In the genomic region with DNA sequence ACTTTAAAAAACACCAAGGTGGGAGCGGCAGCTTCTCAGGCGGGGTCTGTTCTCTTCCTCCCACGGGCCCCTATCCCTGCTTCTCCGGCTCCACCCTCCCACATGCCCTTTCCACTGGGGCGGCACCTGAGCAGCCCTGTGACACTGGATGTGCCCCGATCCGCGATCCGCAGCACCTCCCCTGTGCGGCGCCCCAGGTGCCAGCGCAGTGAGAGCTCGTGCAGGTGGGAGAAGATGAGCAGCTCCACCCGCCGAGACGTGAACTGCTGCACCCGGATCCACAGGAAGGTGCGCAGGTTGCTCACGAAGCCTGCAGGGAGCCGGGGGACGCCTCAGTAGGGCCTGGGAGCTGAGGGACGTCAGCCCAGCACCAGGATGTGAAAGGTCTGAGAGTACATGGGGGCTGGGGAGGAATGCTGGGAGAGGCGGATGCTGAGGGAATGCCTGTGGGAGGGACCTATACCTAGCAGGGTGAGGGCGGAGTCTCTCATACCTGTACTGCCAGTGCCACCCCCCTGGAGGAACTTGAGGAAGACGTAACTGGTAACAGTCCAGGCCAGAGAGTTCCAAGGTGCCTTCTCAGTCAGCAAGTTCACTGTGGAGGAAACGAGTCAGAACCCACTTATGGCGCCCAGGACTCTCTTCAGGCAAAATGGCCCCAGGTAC, we compare ENCODE assay signal across 20 cellular contexts. TPM values are rescaled to one million over a fixed set of nuclear protein-coding genes. Genes with fewer than 3 reads are reported as not detected.
DNase-seq lines count a peak whose midpoint lies in the region; ATAC-seq and TF ChIP-seq lines count a peak whose summit lies in the region.
"Had no signal": no experiment of that assay in that cellular context is flagged by ENCODE, and none has a peak within 500 bp of the region (broad histone marks: within the 10 kb centered on the region; RNA-seq: fewer than 3 reads in every experiment).

No MANE protein-coding gene starts in this region.

- no peak overlapping the region for H2BK12ac ChIP-seq in H9 (ENCODE audit: insufficient read length, low read depth, low read length)

- no peak for ATAC-seq in GM21528 (IDR thresholded peaks at IDR 0.05; ENCODE audit: low FRiP score, unreplicated experiment)
- ATAC-seq: lower lobe of right lung, sciatic nerve had no signal

- peak overlapping the region in 1 of 2 experiments; percentile 38; a peak in 2 of 5 replicates for H3K4me3 Mint-ChIP-seq in H9
- no peak overlapping the region for H3K4me3 Mint-ChIP-seq in dendritic cell treated with granulocyte-macrophage colony-stimulating factor and Interleukin-4, amounts not matched to agents 40 ng/mL and 50 ng/mL, for 4 days

- H3K27me3 ChIP-seq in H9 (ENCODE audit: insufficient read depth, low read length): no peaks in the 10 kb centered on the region
- H3K27me3 ChIP-seq: brain microvascular endothelial cell had no signal

- H2BK120ac ChIP-seq in H9 (ENCODE audit: low read depth, low read length, poor library complexity, severe bottlenecking): no peak overlapping the region

- no peak overlapping the region for H3K4me2 ChIP-seq in H9 (ENCODE audit: insufficient read depth, insufficient read length, low read length)

- no peak overlapping the region for H2AFZ ChIP-seq in H9 (ENCODE audit: low read length)

- intact Hi-C loops in dendritic cell treated with granulocyte-macrophage colony-stimulating factor and Interleukin-4, amounts not matched to agents 40 ng/mL and 50 ng/mL, for 4 days (cut with micrococcal nuclease): loop anchor here (5.0 kb wide), 1 partner anchor 36 kb away; the partner anchor contains the start of genes TUBA4A and TUBA4B

- H3K27ac Mint-ChIP-seq in H9: peak overlapping the region in 2 of 3 experiments; percentile 40 to 49; a peak in 1 of 7 replicates
- H3K27ac Mint-ChIP-seq in dendritic cell treated with granulocyte-macrophage colony-stimulating factor and Interleukin-4, amounts not matched to agents 40 ng/mL and 50 ng/mL, for 4 days: peak overlapping the region; percentile 61
- H3K27ac Mint-ChIP-seq: activated T-helper 2 cell treated with anti-CD3 and anti-CD28 coated beads, Interferon-gamma antibody, Interleukin-2, Interleukin-4, amounts not matched to agents 10 μg/mL and 5 μg/mL and 100 μg/mL, durations not matched to agents 14 hours and 24 hours and 36 hours had no signal

- DNase-seq in H9 (peak; percentile 57), mucosa of gallbladder (ENCODE audit: low spot score) (peak; percentile 53), islet precursor cell (no peak), NCI-H2227 (lab: John Stamatoyannopoulos, UW; ENCODE audit: unreplicated experiment) (no peak), NCI-H1092 (lab: John Stamatoyannopoulos, UW) (no peak)
- DNase-seq: ACHN; brain microvascular endothelial cell; CD4-positive, CD25-positive, alpha-beta regulatory T cell; DMS53; glutamatergic neuron; lower lobe of right lung; NCI-H1105 treated with DMSO at 0.1 percent for 48 hours; NCI-H2107; NCI-H524 treated with DMSO at 0.1 percent for 48 hours; occipital lobe had no signal

- no peak overlapping the region for H3K4ac ChIP-seq in H9 (ENCODE audit: low read depth, low read length)

- H3K23me2 ChIP-seq in H9 (ENCODE audit: insufficient read length, low read depth, low read length, poor library complexity, severe bottlenecking): peaks cover 7% of the 10 kb centered on the region

- no peak overlapping the region for H3K56ac ChIP-seq in H9 (ENCODE audit: insufficient read length, low read depth, low read length)

- no peak overlapping the region for H4K5ac ChIP-seq in H9 (ENCODE audit: insufficient read length, low read depth, low read length)

- H3K18ac ChIP-seq in H9 (ENCODE audit: insufficient read length, low read depth, low read length): no peak overlapping the region

- H4K91ac ChIP-seq in H9 (ENCODE audit: insufficient read length, low read depth, low read length): no peak overlapping the region

- H3K9me3 Mint-ChIP-seq in H9: no peaks in the 10 kb centered on the region
- no peaks in the 10 kb centered on the region for H3K9me3 Mint-ChIP-seq in dendritic cell treated with granulocyte-macrophage colony-stimulating factor and Interleukin-4, amounts not matched to agents 40 ng/mL and 50 ng/mL, for 4 days
- H3K9me3 Mint-ChIP-seq: activated T-helper 2 cell treated with anti-CD3 and anti-CD28 coated beads, Interferon-gamma antibody, Interleukin-2, Interleukin-4, amounts not matched to agents 10 μg/mL and 5 μg/mL and 100 μg/mL, durations not matched to agents 14 hours and 24 hours and 36 hours had no signal

- H3K4me1 Mint-ChIP-seq in H9: peaks cover 19 to 23% of the 10 kb centered on the region in 2 experiments
- peaks cover 47% of the 10 kb centered on the region for H3K4me1 Mint-ChIP-seq in dendritic cell treated with granulocyte-macrophage colony-stimulating factor and Interleukin-4, amounts not matched to agents 40 ng/mL and 50 ng/mL, for 4 days (ENCODE audit: low read depth)

- H3K14ac ChIP-seq in H9 (ENCODE audit: insufficient read depth, low read length): no peak overlapping the region

- no peaks in the 10 kb centered on the region for H4K20me1 ChIP-seq in H9 (ENCODE audit: control insufficient read depth, insufficient read depth, insufficient read length)

- H3K36me3 Mint-ChIP-seq in H9 (ENCODE audit: insufficient read depth in 1 of 3, low read depth in 3 of 3): peaks cover 20 to 61% (median 51%) of the 10 kb centered on the region in 3 experiments
- H3K36me3 Mint-ChIP-seq in dendritic cell treated with granulocyte-macrophage colony-stimulating factor and Interleukin-4, amounts not matched to agents 40 ng/mL and 50 ng/mL, for 4 days (ENCODE audit: low read depth): peaks cover 70% of the 10 kb centered on the region

- H4K8ac ChIP-seq in H9 (replicated peaks; ENCODE audit: insufficient read length, low read depth, low read length): no peak overlapping the region

- peak overlapping the region; percentile 97 for H3K27ac ChIP-seq in 22Rv1
- H3K27ac ChIP-seq in H9 (ENCODE audit: insufficient read length, low read depth, low read length): no peak overlapping the region
- H3K27ac ChIP-seq: brain microvascular endothelial cell, lower lobe of right lung had no signal

- H3K79me1 ChIP-seq in H9 (ENCODE audit: insufficient read depth, low read depth, low read length, poor library complexity, severe bottlenecking): no peaks in the 10 kb centered on the region

- H3K79me2 ChIP-seq in H9 (ENCODE audit: insufficient read depth, low read length): no peaks in the 10 kb centered on the region

- no peak overlapping the region for H2BK5ac ChIP-seq in H9 (ENCODE audit: insufficient read length, low read length)

- H2BK15ac ChIP-seq in H9 (ENCODE audit: low read depth, low read length): no peak overlapping the region

- H3K27me3 Mint-ChIP-seq in H9 (ENCODE audit: low read depth): peaks cover 3% of the 10 kb centered on the region; the same call in 1 of the 2 replicates
- H3K27me3 Mint-ChIP-seq in dendritic cell treated with granulocyte-macrophage colony-stimulating factor and Interleukin-4, amounts not matched to agents 40 ng/mL and 50 ng/mL, for 4 days: peaks cover 24% of the 10 kb centered on the region
- H3K27me3 Mint-ChIP-seq: CD4-positive, CD25-positive, alpha-beta regulatory T cell had no signal

- TF ChIP-seq CTCF in 22Rv1 (IDR thresholded peaks at IDR 0.05) (no peak), H9 (conservative IDR thresholded peaks at IDR 0.05) (no peak)

- H3K23ac ChIP-seq in H9 (ENCODE audit: insufficient read length, low read depth, low read length): no peak overlapping the region

- H3K4me1 ChIP-seq in H9 (ENCODE audit: insufficient read depth, low read length): no peaks in the 10 kb centered on the region

- H2BK20ac ChIP-seq in H9 (ENCODE audit: low read depth, low read length, poor library complexity, severe bottlenecking): no peak overlapping the region

- no peak overlapping the region for H2AK5ac ChIP-seq in H9 (ENCODE audit: insufficient read length, low read length)

- H3K9me3 ChIP-seq in H9 (ENCODE audit: control insufficient read depth, low read depth, low read length): no peaks in the 10 kb centered on the region
- H3K9me3 ChIP-seq: lower lobe of right lung had no signal

- no CpG with 5 or more reads among the region's 27 CpGs for WGBS in H9 (ENCODE audit: extremely low coverage, insufficient read length, low lambda C conversion rate)

- H3K9ac ChIP-seq in H9 (ENCODE audit: extremely low read depth, insufficient read length, low read length): no peak overlapping the region

- H3T11ph ChIP-seq in H9 (ENCODE audit: low read length): no peak overlapping the region

RNA-seq across cellular contexts. Expression of gene ABCB6, which starts 2.8 kb away (rescaled TPM):
- total RNA-seq in H9 (2021) (44.6 and 46.4 TPM in 2 replicates), mucosa of gallbladder (65.8 TPM)

RNA-seq across cellular contexts. Expression of gene ZFAND2B, which starts 9.4 kb away (rescaled TPM):
- total RNA-seq in H9 (2021) (15.9 and 16.4 TPM in 2 replicates), mucosa of gallbladder (52.6 TPM)

RNA-seq across cellular contexts. Expression of gene ATG9A, which starts 13.4 kb away (rescaled TPM):
- total RNA-seq in H9 (2021) (46.4 and 52.2 TPM in 2 replicates), mucosa of gallbladder (73.1 TPM)

RNA-seq across cellular contexts. Expression of gene ANKZF1, which starts 13.6 kb away (rescaled TPM):
- 45.9 and 55.4 TPM in 2 replicates for total RNA-seq in H9 (2021)
- total RNA-seq in mucosa of gallbladder: 74.4 TPM

RNA-seq across cellular contexts. Expression of gene GLB1L, which starts 29.2 kb away (rescaled TPM):
- 5.8 and 6.5 TPM in 2 replicates for total RNA-seq in H9 (2021)
- total RNA-seq in mucosa of gallbladder: 22.2 TPM

Comparison
In these comparisons a context has a peak if more than half of its experiments do, and no peak if none do; other contexts are left out.
1. DNase-seq: peak in H9 (single experiment) and mucosa of gallbladder (single experiment); none in islet precursor cell (single experiment), NCI-H2227 (single experiment) and NCI-H1092 (single experiment).